1 cellular context compared by ENCODE assay signal in the genomic region with DNA sequence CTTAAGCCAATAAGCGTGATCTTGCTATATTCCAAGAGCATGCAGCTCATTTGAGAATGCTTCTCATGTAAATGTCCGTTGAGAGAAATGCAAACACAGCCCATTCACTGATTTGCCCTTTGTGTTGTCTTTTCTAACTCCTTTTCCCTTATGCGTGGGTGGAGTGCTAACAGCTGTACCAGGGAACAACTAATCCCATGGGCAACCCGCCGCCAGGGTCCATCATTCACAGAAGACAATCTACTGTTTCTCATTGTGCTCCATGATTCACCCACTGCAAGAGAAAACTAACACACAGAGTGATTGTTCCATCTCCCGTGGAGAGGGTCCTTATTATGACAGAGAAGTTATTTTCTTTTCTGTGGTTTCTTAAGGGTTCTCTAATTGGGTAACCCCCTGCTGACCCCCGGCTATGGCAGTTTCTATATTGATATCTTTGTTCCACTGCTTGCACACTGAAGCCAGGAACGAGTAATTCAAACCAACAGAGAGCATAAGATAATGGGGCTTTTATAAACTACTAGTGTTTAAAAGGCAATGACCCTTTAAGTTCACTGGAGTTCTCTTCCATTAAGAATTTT.
TF ChIP-seq lines count a peak whose summit lies in the region.

No MANE protein-coding gene starts in this region.

TF ChIP-seq in HEK293, 187 proteins besides CTCF, POLR2A, EP300 and RAD21 (continued from another document):
- TF ChIP-seq PRDM4 (tag by site-specific recombination; IDR thresholded peaks at IDR 0.05) (peak; percentile 87), ZNF121 (tag by site-specific recombination; IDR thresholded peaks at IDR 0.05) (no peak), ATF2 (tag by site-specific recombination; IDR thresholded peaks at IDR 0.05; ENCODE audit: low read depth) (no peak), ZNF24 (tag by site-specific recombination; IDR thresholded peaks at IDR 0.05) (no peak), YY1 (tag by site-specific recombination; IDR thresholded peaks at IDR 0.05) (0 out of 2 replicates have a peak, but pooled peaks have one; percentile 33), FEZF1 (tag by site-specific recombination; IDR thresholded peaks at IDR 0.05) (0 out of 2 replicates have a peak, but pooled peaks have one; percentile 23), ZNF561 (tag by site-specific recombination; IDR thresholded peaks at IDR 0.05; ENCODE audit: borderline replicate concordance) (peak; percentile 47; the same call in 1 of the 2 replicates), KLF10 (tag by site-specific recombination; IDR thresholded peaks at IDR 0.05) (peak; percentile 22; the same call in 1 of the 2 replicates), ZNF416 (tag by site-specific recombination; IDR thresholded peaks at IDR 0.05) (no peak), ZNF660 (tag by site-specific recombination; IDR thresholded peaks at IDR 0.05) (0 out of 2 replicates have a peak, but pooled peaks have one; percentile 37), ZNF423 (tag by site-specific recombination; IDR thresholded peaks at IDR 0.05) (0 out of 2 replicates have a peak, but pooled peaks have one; percentile 34), ZBTB17 (tag by site-specific recombination; IDR thresholded peaks at IDR 0.05) (peak; percentile 13; the same call in 1 of the 2 replicates), ZNF335 (tag by site-specific recombination; conservative IDR thresholded peaks at IDR 0.05) (0 out of 2 replicates have a peak, but pooled peaks have one; percentile 21)
- TF ChIP-seq, protein P1, sequence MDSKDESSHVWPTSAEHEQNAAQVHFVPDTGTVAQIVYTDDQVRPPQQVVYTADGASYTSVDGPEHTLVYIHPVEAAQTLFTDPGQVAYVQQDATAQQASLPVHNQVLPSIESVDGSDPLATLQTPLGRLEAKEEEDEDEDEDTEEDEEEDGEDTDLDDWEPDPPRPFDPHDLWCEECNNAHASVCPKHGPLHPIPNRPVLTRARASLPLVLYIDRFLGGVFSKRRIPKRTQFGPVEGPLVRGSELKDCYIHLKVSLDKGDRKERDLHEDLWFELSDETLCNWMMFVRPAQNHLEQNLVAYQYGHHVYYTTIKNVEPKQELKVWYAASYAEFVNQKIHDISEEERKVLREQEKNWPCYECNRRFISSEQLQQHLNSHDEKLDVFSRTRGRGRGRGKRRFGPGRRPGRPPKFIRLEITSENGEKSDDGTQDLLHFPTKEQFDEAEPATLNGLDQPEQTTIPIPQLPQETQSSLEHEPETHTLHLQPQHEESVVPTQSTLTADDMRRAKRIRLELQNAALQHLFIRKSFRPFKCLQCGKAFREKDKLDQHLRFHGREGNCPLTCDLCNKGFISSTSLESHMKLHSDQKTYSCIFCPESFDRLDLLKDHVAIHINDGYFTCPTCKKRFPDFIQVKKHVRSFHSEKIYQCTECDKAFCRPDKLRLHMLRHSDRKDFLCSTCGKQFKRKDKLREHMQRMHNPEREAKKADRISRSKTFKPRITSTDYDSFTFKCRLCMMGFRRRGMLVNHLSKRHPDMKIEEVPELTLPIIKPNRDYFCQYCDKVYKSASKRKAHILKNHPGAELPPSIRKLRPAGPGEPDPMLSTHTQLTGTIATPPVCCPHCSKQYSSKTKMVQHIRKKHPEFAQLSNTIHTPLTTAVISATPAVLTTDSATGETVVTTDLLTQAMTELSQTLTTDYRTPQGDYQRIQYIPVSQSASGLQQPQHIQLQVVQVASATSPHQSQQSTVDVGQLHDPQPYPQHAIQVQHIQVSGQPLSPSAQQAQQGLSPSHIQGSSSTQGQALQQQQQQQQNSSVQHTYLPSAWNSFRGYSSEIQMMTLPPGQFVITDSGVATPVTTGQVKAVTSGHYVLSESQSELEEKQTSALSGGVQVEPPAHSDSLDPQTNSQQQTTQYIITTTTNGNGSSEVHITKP (tag by site-specific recombination; IDR thresholded peaks at IDR 0.05), result peak; percentile 87
- TF ChIP-seq, protein P2, sequence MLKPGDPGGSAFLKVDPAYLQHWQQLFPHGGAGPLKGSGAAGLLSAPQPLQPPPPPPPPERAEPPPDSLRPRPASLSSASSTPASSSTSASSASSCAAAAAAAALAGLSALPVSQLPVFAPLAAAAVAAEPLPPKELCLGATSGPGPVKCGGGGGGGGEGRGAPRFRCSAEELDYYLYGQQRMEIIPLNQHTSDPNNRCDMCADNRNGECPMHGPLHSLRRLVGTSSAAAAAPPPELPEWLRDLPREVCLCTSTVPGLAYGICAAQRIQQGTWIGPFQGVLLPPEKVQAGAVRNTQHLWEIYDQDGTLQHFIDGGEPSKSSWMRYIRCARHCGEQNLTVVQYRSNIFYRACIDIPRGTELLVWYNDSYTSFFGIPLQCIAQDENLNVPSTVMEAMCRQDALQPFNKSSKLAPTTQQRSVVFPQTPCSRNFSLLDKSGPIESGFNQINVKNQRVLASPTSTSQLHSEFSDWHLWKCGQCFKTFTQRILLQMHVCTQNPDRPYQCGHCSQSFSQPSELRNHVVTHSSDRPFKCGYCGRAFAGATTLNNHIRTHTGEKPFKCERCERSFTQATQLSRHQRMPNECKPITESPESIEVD (tag by site-specific recombination; IDR thresholded peaks at IDR 0.05), result peak; percentile 51
